In genomic region chr2:69122271-69122670, GRCh38 we compare ENCODE assay signal across 3 cellular contexts.
A peak's percentile ranks its signal among the peaks of the same experiment; 100 is the strongest.
TF ChIP-seq lines count a peak whose summit lies in the region.

No MANE protein-coding gene starts in this region.

TF ChIP-seq in SK-N-SH, 30 proteins besides CTCF, POLR2A, EP300 and RAD21 (continued from another document):
- TF ChIP-seq POLR2AphosphoS5 (IDR thresholded peaks at IDR 0.05; ENCODE audit: low read depth, low read length) (no peak), JUND (IDR thresholded peaks at IDR 0.05) (0 out of 2 replicates have a peak, but pooled peaks have one; percentile 17), MAX (IDR thresholded peaks at IDR 0.05; ENCODE audit: low read depth) (no peak)

TF ChIP-seq in SK-N-SH treated with all-trans-retinoic acid at 6 μM for 48 hours, 23 proteins besides CTCF, POLR2A, EP300 and RAD21 (continued from another document):
- TF ChIP-seq CREB5 (CRISPR knock-in tag; IDR thresholded peaks at IDR 0.05; ENCODE audit: low read depth) (no peak), TCF4 (CRISPR knock-in tag; IDR thresholded peaks at IDR 0.05; ENCODE audit: borderline replicate concordance) (no peak), CSDC2 (CRISPR knock-in tag; IDR thresholded peaks at IDR 0.05) (no peak), TOX (CRISPR knock-in tag; IDR thresholded peaks at IDR 0.05; ENCODE audit: borderline replicate concordance) (no peak), PATZ1 (CRISPR knock-in tag; IDR thresholded peaks at IDR 0.05; ENCODE audit: borderline replicate concordance) (no peak)

TF ChIP-seq in HepG2, 621 proteins besides CTCF, POLR2A, EP300 and RAD21 (continued from another document):
- TF ChIP-seq NR2F2 (IDR thresholded peaks at IDR 0.05; ENCODE audit: borderline replicate concordance, low read depth) (no peak), DBP (CRISPR knock-in tag; IDR thresholded peaks at IDR 0.05; ENCODE audit: not compliant biosample characterization) (no peak), GATA4 (IDR thresholded peaks at IDR 0.05; ENCODE audit: borderline replicate concordance, low read depth) (no peak), ZNF33A (CRISPR knock-in tag; IDR thresholded peaks at IDR 0.05; ENCODE audit: borderline replicate concordance) (no peak), ZNF503 (CRISPR knock-in tag; IDR thresholded peaks at IDR 0.05) (no peak), ZNF138 (CRISPR knock-in tag; IDR thresholded peaks at IDR 0.05; ENCODE audit: low read depth) (no peak), ZNF577 (CRISPR knock-in tag; IDR thresholded peaks at IDR 0.05; ENCODE audit: borderline replicate concordance, low read depth) (no peak), HES4 (CRISPR knock-in tag; IDR thresholded peaks at IDR 0.05; ENCODE audit: borderline replicate concordance) (no peak), SP1 (IDR thresholded peaks at IDR 0.05) (no peak), SP1 (CRISPR knock-in tag; IDR thresholded peaks at IDR 0.05) (no peak), NR0B2 (CRISPR knock-in tag; IDR thresholded peaks at IDR 0.05) (no peak), ELF3 (CRISPR knock-in tag; IDR thresholded peaks at IDR 0.05) (no peak), PBX2 (CRISPR knock-in tag; IDR thresholded peaks at IDR 0.05) (no peak), ZNF800 (CRISPR knock-in tag; IDR thresholded peaks at IDR 0.05) (no peak)
